8 cellular contexts compared by ENCODE assay signal in genomic region chr11:61333638-61334433, GRCh38.
DNase-seq lines count a peak whose midpoint lies in the region; ATAC-seq lines count a peak whose summit lies in the region.

No MANE protein-coding gene starts in this region.

- H3K27ac Mint-ChIP-seq in activated T-cell treated with anti-CD3 and anti-CD28 coated beads, Interleukin-2, amount 50 U/mL, for 24 hours, result peak overlapping the region; percentile 98
- H3K27ac Mint-ChIP-seq in stimulated activated naive CD8-positive, alpha-beta T cell treated with anti-CD3 and anti-CD28 coated beads, Interleukin-15, amount 100 ng/mL, for 72 hours, result peak overlapping the region; percentile 97 to 99

- peaks cover 56% of the 10 kb centered on the region for H3K36me3 Mint-ChIP-seq in activated T-cell treated with anti-CD3 and anti-CD28 coated beads, Interleukin-2, amount 50 U/mL, for 24 hours (ENCODE audit: low read depth)

- no peak for ATAC-seq in stimulated activated naive CD8-positive, alpha-beta T cell treated with anti-CD3 and anti-CD28 coated beads, Interleukin-15, amount 100 ng/mL, for 72 hours
- no peak for ATAC-seq in HG03565 (IDR thresholded peaks at IDR 0.05; ENCODE audit: unreplicated experiment)

- peaks cover 65% of the 10 kb centered on the region for H3K4me1 Mint-ChIP-seq in activated T-cell treated with anti-CD3 and anti-CD28 coated beads, Interleukin-2, amount 50 U/mL, for 24 hours (ENCODE audit: low read depth)
- peaks cover 86% of the 10 kb centered on the region for H3K4me1 Mint-ChIP-seq in stimulated activated naive CD8-positive, alpha-beta T cell treated with anti-CD3 and anti-CD28 coated beads, Interleukin-15, amount 100 ng/mL, for 72 hours

- peak overlapping the region; percentile 91 for H3K4me3 Mint-ChIP-seq in activated T-cell treated with anti-CD3 and anti-CD28 coated beads, Interleukin-2, amount 50 U/mL, for 24 hours
- peak overlapping the region; percentile 98 for H3K4me3 Mint-ChIP-seq in stimulated activated naive CD8-positive, alpha-beta T cell treated with anti-CD3 and anti-CD28 coated beads, Interleukin-15, amount 100 ng/mL, for 72 hours

- H3K27me3 Mint-ChIP-seq in activated T-cell treated with anti-CD3 and anti-CD28 coated beads, Interleukin-2, amount 50 U/mL, for 24 hours, result no peaks in the 10 kb centered on the region
- H3K27me3 Mint-ChIP-seq in stimulated activated naive CD8-positive, alpha-beta T cell treated with anti-CD3 and anti-CD28 coated beads, Interleukin-15, amount 100 ng/mL, for 72 hours, result no peaks in the 10 kb centered on the region

- peak; percentile 34 to 36 for DNase-seq in activated CD4-positive, alpha-beta T cell treated with anti-CD3 and anti-CD28 coated beads, Interleukin-2, amount 50 U/mL, for 48 hours
- no peak for DNase-seq in activated CD4-positive, alpha-beta T cell treated with anti-CD3 and anti-CD28 coated beads for 4 hours
- no peak for DNase-seq in activated T-cell treated with anti-CD3 and anti-CD28 coated beads, Interleukin-2, amount 50 U/mL, for 24 hours
- DNase-seq in stimulated activated naive CD8-positive, alpha-beta T cell treated with anti-CD3 and anti-CD28 coated beads, Interleukin-15, amount 100 ng/mL, for 72 hours, result no peak
- DNase-seq in epidermal melanocyte (ENCODE audit: insufficient read length, low spot score), result no peak
- DNase-seq in stimulated activated CD4-positive, alpha-beta T cell treated with anti-CD3 and anti-CD28 coated beads, Interleukin-4, amount 100 ng/mL, for 4 hours, result no peak

- H3K9me3 Mint-ChIP-seq in activated T-cell treated with anti-CD3 and anti-CD28 coated beads, Interleukin-2, amount 50 U/mL, for 24 hours, result no peaks in the 10 kb centered on the region
- H3K9me3 Mint-ChIP-seq in stimulated activated naive CD8-positive, alpha-beta T cell treated with anti-CD3 and anti-CD28 coated beads, Interleukin-15, amount 100 ng/mL, for 72 hours, result no peaks in the 10 kb centered on the region

- H3K4me3 ChIP-seq in iPS-11a (ENCODE audit: low read depth, low read length), result peak overlapping the region; percentile 90

Comparison
In these comparisons a context has a peak if more than half of its experiments do, and no peak if none do; other contexts are left out.
1. DNase-seq: peak in activated CD4-positive, alpha-beta T cell treated with anti-CD3 and anti-CD28 coated beads, Interleukin-2, amount 50 U/mL, for 48 hours (2 of 2); none in activated CD4-positive, alpha-beta T cell treated with anti-CD3 and anti-CD28 coated beads for 4 hours (0 of 2), activated T-cell treated with anti-CD3 and anti-CD28 coated beads, Interleukin-2, amount 50 U/mL, for 24 hours (single experiment), stimulated activated naive CD8-positive, alpha-beta T cell treated with anti-CD3 and anti-CD28 coated beads, Interleukin-15, amount 100 ng/mL, for 72 hours (0 of 2), epidermal melanocyte (single experiment) and stimulated activated CD4-positive, alpha-beta T cell treated with anti-CD3 and anti-CD28 coated beads, Interleukin-4, amount 100 ng/mL, for 4 hours (0 of 2).